In the genomic region with DNA sequence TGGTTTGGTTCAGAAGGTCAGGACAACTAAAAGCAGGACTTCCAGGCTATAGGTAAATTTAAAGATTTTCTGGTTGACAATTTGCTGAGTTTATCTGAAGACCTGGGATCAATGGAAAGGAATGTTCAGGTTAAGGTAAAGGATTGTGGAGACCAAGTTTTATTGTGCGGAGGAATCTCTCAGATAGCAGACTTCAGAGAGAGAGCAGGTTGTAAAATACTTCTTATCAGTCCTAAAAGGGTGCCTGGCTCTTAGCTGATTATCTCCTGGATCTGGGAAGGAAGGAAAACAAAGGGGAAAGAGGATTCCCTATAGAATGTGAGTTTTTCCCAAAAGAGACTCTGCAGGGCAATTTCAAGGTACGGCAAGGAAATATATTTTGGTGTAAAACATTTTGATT, we compare ENCODE assay signal across 31 cellular contexts.
"Had no signal": no experiment of that assay in that cellular context is flagged by ENCODE, and none has a peak within 500 bp of the region (broad histone marks: within the 10 kb centered on the region; RNA-seq: fewer than 3 reads in every experiment).

No MANE protein-coding gene starts in this region.

- H3K27ac Mint-ChIP-seq: activated CD4-positive, alpha-beta T cell treated with anti-CD3 and anti-CD28 coated beads, Interleukin-2, amount 10 ng/mL, durations not matched to agents 24 days and 14 days; activated CD8-positive, alpha-beta T cell treated with anti-CD3 and anti-CD28 coated beads for 36 hours; activated naive CD4-positive, alpha-beta T cell treated with anti-CD3 and anti-CD28 coated beads for 36 hours; activated naive CD8-positive, alpha-beta T cell; activated naive CD8-positive, alpha-beta T cell treated with anti-CD3 and anti-CD28 coated beads, Interleukin-2, amount 50 U/mL, for 24 hours; activated T-cell treated with anti-CD3 and anti-CD28 coated beads, Interleukin-2, amount 50 U/mL, for 24 hours; activated T-helper 2 cell treated with anti-CD3 and anti-CD28 coated beads, Interferon-gamma antibody, Interleukin-2, Interleukin-4, amounts not matched to agents 10 μg/mL and 5 μg/mL and 100 μg/mL, durations not matched to agents 14 hours and 24 hours and 36 hours; brain; T-helper 1 cell treated with Interleukin-12 subunit alpha and Interleukin-12 subunit beta and Interleukin-4 antibody, amounts not matched to agents 30 μg/mL and 1 μg/mL, for 36 hours; T-helper 2 cell treated with Interferon-gamma antibody and Interleukin-4, amounts not matched to agents 5 μg/mL and 100 μg/mL, for 36 hours had no signal

- DNase-seq: activated CD4-positive, alpha-beta T cell treated with anti-CD3 and anti-CD28 coated beads, Interleukin-2, amount 10 ng/mL, durations not matched to agents 24 days and 14 days; activated CD4-positive, alpha-beta T cell treated with anti-CD3 and anti-CD28 coated beads, Interleukin-2, amount 50 U/mL, for 4 hours; activated CD8-positive, alpha-beta T cell treated with anti-CD3 and anti-CD28 coated beads for 36 hours; activated gamma-delta T cell; activated naive CD4-positive, alpha-beta T cell treated with anti-CD3 and anti-CD28 coated beads for 36 hours; activated naive CD8-positive, alpha-beta T cell treated with anti-CD3 and anti-CD28 coated beads, Interleukin-2, amount 50 U/mL, for 24 hours; activated T-cell treated with anti-CD3 and anti-CD28 coated beads, Interleukin-2, amount 50 U/mL, for 24 hours; anterior cingulate cortex; NCI-H1105; NCI-H1436; NCI-H1694; NCI-H1930; NCI-H2081 treated with DMSO at 0.1 percent for 48 hours; NCI-H345; NCI-H510A; NCI-H526; NCI-H748 treated with DMSO at 0.1 percent for 48 hours; NK-92 treated with Interleukin-12 subunit alpha and Interleukin-12 subunit beta, amount 100 ng/mL, for 24 hours; PC-3; Peyer's patch; RPMI8226; SHP77 treated with DMSO at 0.1 percent for 48 hours; SK-N-SH had no signal

- ATAC-seq: activated CD8-positive, alpha-beta T cell treated with anti-CD3 and anti-CD28 coated beads for 36 hours; activated naive CD8-positive, alpha-beta T cell treated with anti-CD3 and anti-CD28 coated beads, Interleukin-2, amount 50 U/mL, for 24 hours; K562; PC-3 had no signal

- H3K27me3 Mint-ChIP-seq: activated CD4-positive, alpha-beta T cell treated with anti-CD3 and anti-CD28 coated beads, Interleukin-2, amount 10 ng/mL, durations not matched to agents 24 days and 14 days; activated CD8-positive, alpha-beta T cell treated with anti-CD3 and anti-CD28 coated beads for 36 hours; activated naive CD8-positive, alpha-beta T cell; activated naive CD8-positive, alpha-beta T cell treated with anti-CD3 and anti-CD28 coated beads, Interleukin-2, amount 50 U/mL, for 24 hours; activated T-cell treated with anti-CD3 and anti-CD28 coated beads, Interleukin-2, amount 50 U/mL, for 24 hours; brain had no signal

- H3K4me1 Mint-ChIP-seq: activated CD4-positive, alpha-beta T cell treated with anti-CD3 and anti-CD28 coated beads, Interleukin-2, amount 10 ng/mL, durations not matched to agents 24 days and 14 days; activated naive CD8-positive, alpha-beta T cell treated with anti-CD3 and anti-CD28 coated beads, Interleukin-2, amount 50 U/mL, for 24 hours; brain had no signal

- H3K9me3 Mint-ChIP-seq: activated CD4-positive, alpha-beta T cell treated with anti-CD3 and anti-CD28 coated beads, Interleukin-2, amount 10 ng/mL, durations not matched to agents 24 days and 14 days; activated naive CD4-positive, alpha-beta T cell treated with anti-CD3 and anti-CD28 coated beads for 36 hours; activated naive CD8-positive, alpha-beta T cell treated with anti-CD3 and anti-CD28 coated beads, Interleukin-2, amount 50 U/mL, for 24 hours; activated T-helper 2 cell treated with anti-CD3 and anti-CD28 coated beads, Interferon-gamma antibody, Interleukin-2, Interleukin-4, amounts not matched to agents 10 μg/mL and 5 μg/mL and 100 μg/mL, durations not matched to agents 14 hours and 24 hours and 36 hours; brain; T-helper 1 cell treated with Interleukin-12 subunit alpha and Interleukin-12 subunit beta and Interleukin-4 antibody, amounts not matched to agents 30 μg/mL and 1 μg/mL, for 36 hours; T-helper 2 cell treated with Interferon-gamma antibody and Interleukin-4, amounts not matched to agents 5 μg/mL and 100 μg/mL, for 36 hours had no signal

- FAIRE-seq: bronchial epithelial cell, K562, TTC549 had no signal

- H3K36me3 Mint-ChIP-seq: activated naive CD8-positive, alpha-beta T cell; brain had no signal

- H3K4me3 Mint-ChIP-seq: activated CD4-positive, alpha-beta T cell treated with anti-CD3 and anti-CD28 coated beads, Interleukin-2, amount 10 ng/mL, durations not matched to agents 24 days and 14 days; activated CD8-positive, alpha-beta T cell treated with anti-CD3 and anti-CD28 coated beads for 36 hours; activated naive CD4-positive, alpha-beta T cell treated with anti-CD3 and anti-CD28 coated beads for 36 hours; activated naive CD8-positive, alpha-beta T cell; activated naive CD8-positive, alpha-beta T cell treated with anti-CD3 and anti-CD28 coated beads, Interleukin-2, amount 50 U/mL, for 24 hours; activated T-cell treated with anti-CD3 and anti-CD28 coated beads, Interleukin-2, amount 50 U/mL, for 24 hours; brain; T-helper 1 cell treated with Interleukin-12 subunit alpha and Interleukin-12 subunit beta and Interleukin-4 antibody, amounts not matched to agents 30 μg/mL and 1 μg/mL, for 36 hours; T-helper 2 cell treated with Interferon-gamma antibody and Interleukin-4, amounts not matched to agents 5 μg/mL and 100 μg/mL, for 36 hours had no signal
